Comparison of ENCODE assay signal across 8 cellular contexts in genomic region chr10:114937962-114938817, GRCh38. TPM values are rescaled to one million over a fixed set of nuclear protein-coding genes. Genes with fewer than 3 reads are reported as not detected.
DNase-seq lines count a peak whose midpoint lies in the region; ATAC-seq, FAIRE-seq and TF ChIP-seq lines count a peak whose summit lies in the region.

TRUB1 (plus strand) TSS chr10:114938195; CDS start chr10:114938254, 59 bp downstream.

- H3K27ac ChIP-seq in H1 (ENCODE audit: low read depth, low read length) = peak within 1 kb of the TSS; percentile 96

- peak within 1 kb of the TSS; percentile 100 for H4K8ac ChIP-seq in H1 (ENCODE audit: extremely low read depth, insufficient read depth, low read length)

- peak; percentile 100 for ATAC-seq in memory B cell (ENCODE audit: low read depth)

- no peak within 1 kb of the TSS for H3K14ac ChIP-seq in H1 (ENCODE audit: insufficient read length)

- peak; percentile 59 for DNase-seq in CMK (ENCODE audit: low read depth)
- DNase-seq in GM20000 (ENCODE audit: low spot score) = peak; percentile 84
- peak; percentile 92 for DNase-seq in HT-29 (ENCODE audit: low spot score)
- DNase-seq in NOMO-1 (lab: John Stamatoyannopoulos, UW; ENCODE audit: unreplicated experiment in 2 of 2) = peak; percentile 81 to 86
- peak; percentile 84 to 86 for DNase-seq in H1 (ENCODE audit: low read depth in 1 of 2, low spot score in 2 of 2)
- peak; percentile 78 to 79 for DNase-seq in memory B cell (ENCODE audit: low spot score in 2 of 2)
- DNase-seq in stimulated activated CD8-positive, alpha-beta memory T cell treated with anti-CD3 and anti-CD28 coated beads, Interleukin-12 subunit alpha, Interleukin-12 subunit beta, amount 100 ng/mL, for 24 hours (ENCODE audit: extremely low read depth) = peak; percentile 79

- H2BK20ac ChIP-seq in H1 (ENCODE audit: low read length) = no peak within 1 kb of the TSS

- CTCF ChIA-PET in activated CD8-positive, alpha-beta memory T cell treated with anti-CD3 and anti-CD28 coated beads for 36 hours (lab: Charles Lee) = interaction anchor here (1.0 to 2.0 kb wide), 2 partner anchors 59 to 397 kb away, joined by 3 to 4 read pairs; no protein-coding TSS in a partner anchor
- CTCF ChIA-PET in H1 (lab: Charles Lee; ENCODE audit: partially characterized antibody) = interaction anchor here (0.9 to 2.7 kb wide), 5 partner anchors 11 to 192 kb away, joined by 3 to 14 read pairs (median 9); no protein-coding TSS in a partner anchor

- H3K79me1 ChIP-seq in H1 (ENCODE audit: low read depth, low read length) = no peaks in the 10 kb centered on the region; the same call in 1 of the 2 replicates

- peak; percentile 98 for FAIRE-seq in H1 (lab: Jason Lieb, UNC)

- H4K20me1 ChIP-seq in H1 (replicated peaks in 1 of 2; ENCODE audit: control insufficient read depth in 1 of 2, insufficient read depth in 2 of 2, low read length in 2 of 2) = peaks cover 0 to 4% of the 10 kb centered on the region in 2 experiments

- no peaks in the 10 kb centered on the region for H3K27me3 Mint-ChIP-seq in memory B cell

- peak within 1 kb of the TSS; percentile 91 to 98 (median 97) for H3K9ac ChIP-seq in H1 (replicated peaks in 1 of 4; ENCODE audit: extremely low read depth in 1 of 4, low read depth in 3 of 4, low read length in 3 of 4)

- no peaks in the 10 kb centered on the region for H3K9me3 Mint-ChIP-seq in memory B cell

- no peak within 1 kb of the TSS for H2BK15ac ChIP-seq in H1 (ENCODE audit: low read length)

- H2BK120ac ChIP-seq in H1 (replicated peaks; ENCODE audit: low read depth, low read length) = no peak within 1 kb of the TSS

- H3K36me3 Mint-ChIP-seq in memory B cell = no peaks in the 10 kb centered on the region

- H3K4me3 Mint-ChIP-seq in memory B cell = peak within 1 kb of the TSS; percentile 95

- no peak for TF ChIP-seq RAD21 in H1 (IDR thresholded peaks at IDR 0.05 in 1 of 2, conservative IDR thresholded peaks at IDR 0.05 in 1 of 2; ENCODE audit: low read depth in 2 of 2, low read length in 2 of 2)

- peak within 1 kb of the TSS; percentile 1 for H3K56ac ChIP-seq in H1 (replicated peaks; ENCODE audit: insufficient read length, low read depth, low read length)

- peak within 1 kb of the TSS; percentile 61; the same call in 1 of the 2 replicates for H2BK12ac ChIP-seq in H1 (ENCODE audit: low read depth, low read length)

- H2BK5ac ChIP-seq in H1 (ENCODE audit: low read depth, low read length) = peak within 1 kb of the TSS; percentile 94

- TF ChIP-seq EP300 in H1 (IDR thresholded peaks at IDR 0.05; ENCODE audit: borderline replicate concordance in 1 of 2, low read depth in 2 of 2, low read length in 2 of 2) = no peak

- peak; percentile 85 to 88 for TF ChIP-seq POLR2A in H1 (IDR thresholded peaks at IDR 0.05; ENCODE audit: control extremely low read depth in 1 of 2, low read depth in 2 of 2, low read length in 2 of 2)

- no peaks in the 10 kb centered on the region for H3K9me3 ChIP-seq in H1 (ENCODE audit: insufficient read depth in 2 of 2, low read depth in 1 of 2, low read length in 1 of 2)

- peak within 1 kb of the TSS; percentile 38 for H4K91ac ChIP-seq in H1 (replicated peaks; ENCODE audit: insufficient read length, low read length)

- H2AFZ ChIP-seq in H1 (ENCODE audit: low read length) = peak within 1 kb of the TSS; percentile 87

- 2% methylated on average over 45 of the region's 45 CpGs; no CpG with 5 or more reads in 1 of the 2 experiments for WGBS in H1 (ENCODE audit: extremely low coverage in 1 of 2, insufficient coverage in 1 of 2, insufficient read length in 1 of 2, insufficient replicate concordance in 2 of 2, low coverage in 1 of 2, low lambda C conversion rate in 2 of 2, missing lambda C conversion rate in 1 of 2), 2 experiments

- H3K36me3 ChIP-seq in H1 (ENCODE audit: control insufficient read depth in 2 of 4, insufficient read depth in 4 of 4, low read length in 3 of 4) = peaks cover 4 to 15% (median 7%) of the 10 kb centered on the region in 4 experiments; a peak in 5 of 8 replicates

- H3K18ac ChIP-seq in H1 (ENCODE audit: extremely low read depth, low read length) = peak within 1 kb of the TSS; percentile 80

- no peak within 1 kb of the TSS for H4K5ac ChIP-seq in H1 (ENCODE audit: insufficient read length, low read depth, low read length)

- H3K4me3 ChIP-seq in H1 (ENCODE audit: extremely low read depth in 1 of 4, insufficient read depth in 2 of 4, low read depth in 3 of 4, low read length in 4 of 4) = peak within 1 kb of the TSS; percentile 80 to 100 (median 94)

- peak within 1 kb of the TSS; percentile 91 for H3K27ac Mint-ChIP-seq in memory B cell

- H3K23me2 ChIP-seq in H1 (ENCODE audit: low read depth, low read length) = no peaks in the 10 kb centered on the region

- POLR2A ChIA-PET in activated CD8-positive, alpha-beta memory T cell treated with anti-CD3 and anti-CD28 coated beads for 36 hours (lab: Charles Lee) = interaction anchor here (0.6 to 0.7 kb wide), 2 partner anchors 82 to 117 kb away, joined by 3 to 8 read pairs; partner anchors contain the start of gene FHIP2A
- POLR2A ChIA-PET in H1 (lab: Charles Lee; ENCODE audit: partially characterized antibody) = interaction anchor here (0.6 to 2.2 kb wide), 17 partner anchors 10 to 131 kb away, joined by 3 to 15 read pairs (median 3); partner anchors contain the start of gene FHIP2A

- TF ChIP-seq CTCF in GM20000 (IDR thresholded peaks at IDR 0.05; ENCODE audit: extremely low read depth, missing control alignments) (no peak), H1 (IDR thresholded peaks at IDR 0.05; ENCODE audit: control extremely low read depth in 1 of 3, insufficient read depth in 1 of 3, low read depth in 1 of 3, low read length in 3 of 3) (no peak)

- H3K4me1 Mint-ChIP-seq in memory B cell = peaks cover 13% of the 10 kb centered on the region

- no peaks in the 10 kb centered on the region for H3K27me3 ChIP-seq in H1 (replicated peaks in 1 of 4; ENCODE audit: control insufficient read depth in 3 of 4, extremely low read depth in 1 of 4, insufficient read depth in 3 of 4, low read length in 3 of 4)

- peak within 1 kb of the TSS; percentile 54 to 70 for H3K4me2 ChIP-seq in H1 (ENCODE audit: insufficient read depth in 1 of 2, low read depth in 2 of 2, low read length in 2 of 2)

- H3K79me2 ChIP-seq in H1 (ENCODE audit: control insufficient read depth in 1 of 2, insufficient read depth in 2 of 2, low read length in 2 of 2) = peaks cover 7 to 40% of the 10 kb centered on the region in 2 experiments; a peak in 3 of 4 replicates

- no peak within 1 kb of the TSS for H2AK5ac ChIP-seq in H1 (ENCODE audit: low read depth, low read length)

- no peak within 1 kb of the TSS for H3K4ac ChIP-seq in H1 (replicated peaks; ENCODE audit: insufficient read length, low read depth, low read length)

- no peak within 1 kb of the TSS for H3K23ac ChIP-seq in H1 (ENCODE audit: insufficient read length)

- H3K4me1 ChIP-seq in H1 (replicated peaks in 1 of 4; ENCODE audit: control insufficient read depth in 3 of 4, insufficient read depth in 4 of 4, low read length in 3 of 4) = no peaks in the 10 kb centered on the region; a peak in 3 of 7 replicates

TF ChIP-seq in H1, 55 proteins besides CTCF, POLR2A, EP300 and RAD21 (continues in another document):
- TF ChIP-seq HDAC6 (IDR thresholded peaks at IDR 0.05; ENCODE audit: low read depth, low read length) = no peak
- TF ChIP-seq BCL11A (IDR thresholded peaks at IDR 0.05; ENCODE audit: low read depth in 2 of 2, low read length in 2 of 2) = no peak
- no peak for TF ChIP-seq USF2 (IDR thresholded peaks at IDR 0.05; ENCODE audit: low read length)
- TF ChIP-seq SRF (IDR thresholded peaks at IDR 0.05; ENCODE audit: low read depth, low read length) = peak; percentile 78
- TF ChIP-seq SP2 (IDR thresholded peaks at IDR 0.05; ENCODE audit: low read length) = no peak
- TF ChIP-seq HDAC2 (IDR thresholded peaks at IDR 0.05; ENCODE audit: borderline replicate concordance in 1 of 2, low read depth in 2 of 2, low read length in 2 of 2) = peak in 1 of 2 experiments; percentile 89; a peak in 1 of 4 replicates
- TF ChIP-seq SIRT6 (IDR thresholded peaks at IDR 0.05; ENCODE audit: low read length) = no peak
- no peak for TF ChIP-seq EGR1 (IDR thresholded peaks at IDR 0.05; ENCODE audit: borderline replicate concordance, low read depth, low read length)
- peak; percentile 75 for TF ChIP-seq MAX (IDR thresholded peaks at IDR 0.05)
- no peak for TF ChIP-seq POU5F1 (IDR thresholded peaks at IDR 0.05; ENCODE audit: low read depth, low read length)
- TF ChIP-seq SP4 (IDR thresholded peaks at IDR 0.05; ENCODE audit: low read length) = 0 out of 2 replicates have a peak, but pooled peaks have one; percentile 51
- TF ChIP-seq BACH1 (IDR thresholded peaks at IDR 0.05; ENCODE audit: low read length) = no peak
- 0 out of 2 replicates have a peak, but pooled peaks have one; percentile 43 for TF ChIP-seq GTF2F1 (IDR thresholded peaks at IDR 0.05; ENCODE audit: borderline replicate concordance, low read depth, low read length)
- TF ChIP-seq NRF1 (IDR thresholded peaks at IDR 0.05; ENCODE audit: low read depth, low read length) = peak; percentile 57
- no peak for TF ChIP-seq JUN (IDR thresholded peaks at IDR 0.05; ENCODE audit: low read depth, low read length)
- no peak for TF ChIP-seq RXRA (IDR thresholded peaks at IDR 0.05; ENCODE audit: insufficient read depth, low read depth, low read length)

RNA-seq across cellular contexts. Expression of gene TRUB1, which starts in this region (rescaled TPM):
- total RNA-seq in HT-29 (2014; rRNA removed; shearing (Covaris generic)) = 16.8 and 23.5 TPM in 2 replicates
- total RNA-seq in activated CD8-positive, alpha-beta memory T cell treated with anti-CD3 and anti-CD28 coated beads for 36 hours = 10 to 100 TPM; 17.6 to 19.8 TPM
- 21.2 and 22.2 TPM in 2 replicates for total RNA-seq in H1 (2021; fragmentation: NEBNext Ultra II Directional; extraction: Animal tissue kit (Norgen Biotek cat#: 25700))
- polyA plus RNA-seq in H1 (2011; rRNA removed) = 4.0 and 6.3 TPM in 2 replicates
- 10.3 TPM for polyA plus RNA-seq in H1 (2011; cell fraction: cytosol; rRNA removed)
- polyA plus RNA-seq in H1 (2011; cell fraction: nucleus; rRNA removed) = 4.2 TPM
- 8.1 to 11.9 TPM (median 9.3 TPM) in 4 replicates for polyA plus RNA-seq in H1 (2012, experiment 1 of 2)
- 1.9 TPM for polyA plus RNA-seq in H1 (2012, experiment 2 of 2)
- 12.2 TPM for polyA plus RNA-seq in H1 (2013, experiment 1 of 2)
- 11.7 TPM for polyA plus RNA-seq in H1 (2013, experiment 2 of 2)
- 6.1 and 8.3 TPM in 2 replicates for polyA minus RNA-seq in H1 (2011; rRNA and poly(A)+ RNA removed)
- polyA minus RNA-seq in H1 (2011; cell fraction: cytosol; rRNA and poly(A)+ RNA removed) = 10.9 TPM
- 16.0 TPM for polyA minus RNA-seq in H1 (2011; cell fraction: nucleus; rRNA and poly(A)+ RNA removed)

Comparison
In these comparisons a context has a peak if more than half of its experiments do, and no peak if none do; other contexts are left out.
1. Peak in every context shown above with its lines: DNase-seq, ATAC-seq, H3K4me3 ChIP-seq and H3K27ac ChIP-seq.